28 cellular contexts compared by ENCODE assay signal in the genomic region with DNA sequence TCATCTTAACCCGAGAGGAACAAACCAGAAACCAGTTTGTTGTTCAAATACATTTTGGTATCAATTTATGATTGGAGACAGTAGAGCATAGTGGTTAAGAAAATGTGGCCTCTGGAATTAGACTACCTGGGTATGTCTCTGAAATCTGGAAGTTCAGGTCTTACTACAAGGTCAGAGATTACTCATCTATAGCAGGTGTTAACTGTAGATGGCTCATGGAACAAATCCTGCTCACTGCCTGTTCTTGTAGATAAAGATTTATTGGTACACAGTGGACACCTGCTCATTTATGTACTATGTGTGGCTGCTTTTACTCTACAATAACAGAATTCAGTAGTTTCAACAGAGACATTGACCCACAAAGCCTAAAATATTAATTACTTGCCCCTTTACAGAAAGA.
"Had no signal": no experiment of that assay in that cellular context is flagged by ENCODE, and none has a peak within 500 bp of the region (broad histone marks: within the 10 kb centered on the region; RNA-seq: fewer than 3 reads in every experiment).

No MANE protein-coding gene starts in this region.

- H3K9me3 ChIP-seq: breast epithelium, esophagus squamous epithelium, pancreas, prostate gland, sigmoid colon, suprapubic skin, tibial artery, upper lobe of right lung had no signal

- ATAC-seq: activated CD8-positive, alpha-beta T cell treated with anti-CD3 and anti-CD28 coated beads for 36 hours; activated naive CD8-positive, alpha-beta T cell treated with anti-CD3 and anti-CD28 coated beads, Interleukin-2, amount 50 U/mL, for 24 hours; activated T-cell treated with anti-CD3 and anti-CD28 coated beads, Interleukin-2, amount 50 U/mL, for 4 hours; activated T-helper 17 cell treated with anti-CD3 and anti-CD28 coated beads, Interleukin-2, amount 50 U/mL, for 72 hours; left cardiac atrium; naive thymus-derived CD8-positive, alpha-beta T cell; pancreas; upper lobe of right lung had no signal

- H3K27me3 ChIP-seq: breast epithelium, esophagus squamous epithelium, pancreas, sigmoid colon, suprapubic skin, tibial artery, upper lobe of right lung had no signal

- H3K4me3 ChIP-seq: breast epithelium, esophagus squamous epithelium, pancreas, prostate gland, sigmoid colon, suprapubic skin, tibial artery, upper lobe of right lung had no signal

- H3K4me1 ChIP-seq: breast epithelium, esophagus squamous epithelium, pancreas, prostate gland, sigmoid colon, suprapubic skin, tibial artery, upper lobe of right lung had no signal

- H3K36me3 ChIP-seq: breast epithelium, esophagus squamous epithelium, pancreas, prostate gland, sigmoid colon, suprapubic skin, tibial artery, upper lobe of right lung had no signal

- FAIRE-seq: frontal cortex, pancreas, small intestine, TTC549 had no signal

- H3K27ac ChIP-seq: breast epithelium, esophagus squamous epithelium, pancreas, prostate gland, sigmoid colon, suprapubic skin, tibial artery, upper lobe of right lung had no signal

- DNase-seq: activated CD4-positive, alpha-beta T cell treated with anti-CD3 and anti-CD28 coated beads, Interleukin-2, amount 10 ng/mL, durations not matched to agents 7 days and 5 days; activated CD4-positive, CD25-positive, alpha-beta regulatory T cell treated with anti-CD3 and anti-CD28 coated beads, Interleukin-2, amount 50 U/mL, for 72 hours; activated CD8-positive, alpha-beta T cell treated with anti-CD3 and anti-CD28 coated beads for 36 hours; activated gamma-delta T cell treated with Interleukin-2 at 50 U/mL for 16 hours; activated naive CD8-positive, alpha-beta T cell treated with anti-CD3 and anti-CD28 coated beads, Interleukin-2, amount 50 U/mL, for 24 hours; activated T-cell treated with anti-CD3 and anti-CD28 coated beads, Interleukin-2, amount 50 U/mL, for 4 hours; amygdala; endodermal cell; esophagus squamous epithelium; islet precursor cell; left cardiac atrium; midbrain; naive thymus-derived CD8-positive, alpha-beta T cell; nucleus accumbens; pancreas; sigmoid colon; small intestine; stimulated activated CD4-positive, alpha-beta T cell treated with anti-CD3 and anti-CD28 coated beads, Interleukin-1b, Interleukin-23, amount 100 ng/mL, for 48 hours; stimulated activated naive CD4-positive, alpha-beta T cell; T-helper 9 cell; tibial artery; upper lobe of right lung had no signal
